ENCODE assay signal across 23 cellular contexts in genomic region chr2:158962074-158962473, GRCh38.
"Had no signal": no experiment of that assay in that cellular context is flagged by ENCODE, and none has a peak within 500 bp of the region (broad histone marks: within the 10 kb centered on the region; RNA-seq: fewer than 3 reads in every experiment).

No MANE protein-coding gene starts in this region.

- H3K36me3 ChIP-seq: esophagus squamous epithelium, gastrocnemius medialis, heart right ventricle, left lung, lower lobe of right lung had no signal

- H3K27ac Mint-ChIP-seq: mesothelial cell of epicardium had no signal

- H3K27ac ChIP-seq: coronary artery, dorsolateral prefrontal cortex, epithelial cell of prostate, esophagus squamous epithelium, gastrocnemius medialis, heart right ventricle, left lung, lower lobe of right lung had no signal

- H3K36me3 Mint-ChIP-seq: mesothelial cell of epicardium had no signal

- H3K9me3 ChIP-seq: esophagus squamous epithelium, gastrocnemius medialis, heart right ventricle, left lung, lower lobe of right lung, mucosa of descending colon had no signal

- H3K27me3 ChIP-seq: esophagus squamous epithelium, gastrocnemius medialis, left lung had no signal

- H3K9me3 Mint-ChIP-seq: mesothelial cell of epicardium had no signal

- H3K4me3 ChIP-seq: coronary artery, dorsolateral prefrontal cortex, esophagus squamous epithelium, gastrocnemius medialis, heart right ventricle, left lung, lower lobe of right lung, mucosa of descending colon had no signal

- ATAC-seq: esophagus mucosa, gastrocnemius medialis, heart right ventricle, left cardiac atrium, left lung, left ventricle myocardium superior, lower lobe of right lung, mucosa of descending colon had no signal

- H3K4me3 Mint-ChIP-seq: mesothelial cell of epicardium had no signal

- DNase-seq: dermis blood vessel endothelial cell; dorsolateral prefrontal cortex; effector CD4-positive, alpha-beta T cell; effector memory CD4-positive, alpha-beta T cell; erythroblast; esophagus squamous epithelium; foreskin fibroblast; foreskin melanocyte; gastrocnemius medialis; glutamatergic neuron; head of caudate nucleus; heart right ventricle; hippocampal formation; left cardiac atrium; left lung; left ventricle myocardium superior; lower lobe of right lung; mesenchymal stem cell; mucosa of descending colon had no signal

- H3K4me1 ChIP-seq: gastrocnemius medialis, left lung, lower lobe of right lung had no signal
